ENCODE assay signal across 27 cellular contexts in genomic region chr5:133063965-133064364, GRCh38. TPM values are rescaled to one million over a fixed set of nuclear protein-coding genes. Genes with fewer than 3 reads are reported as not detected.
DNase-seq lines count a peak whose midpoint lies in the region; ATAC-seq, FAIRE-seq and TF ChIP-seq lines count a peak whose summit lies in the region.
"Had no signal": no experiment of that assay in that cellular context is flagged by ENCODE, and none has a peak within 500 bp of the region (broad histone marks: within the 10 kb centered on the region; RNA-seq: fewer than 3 reads in every experiment).

No MANE protein-coding gene starts in this region.

- POLR2A ChIA-PET in MCF 10A (lab: Yijun Ruan, JAX) = interaction anchor here (0.6 to 4.6 kb wide), 5 partner anchors 8 to 222 kb away, joined by 3 to 26 read pairs (median 3); partner anchors contain the start of gene HSPA4

- peak overlapping the region; percentile 28 for H3K27ac Mint-ChIP-seq in MCF 10A (ENCODE audit: low read depth, unreplicated experiment)
- H3K27ac Mint-ChIP-seq: activated naive CD8-positive, alpha-beta T cell treated with anti-CD3 and anti-CD28 coated beads, Interleukin-2, amount 10 ng/mL, durations not matched to agents 7 days and 5 days had no signal

- intact Hi-C loops in MCF 10A (cut with micrococcal nuclease) (no loop called here), breast epithelium (cut with DNase I; ENCODE audit: low total_unique reads) (no loop called here)

- H3K27me3 ChIP-seq in breast epithelium (no peaks in the 10 kb centered on the region), bronchial epithelial cell (ENCODE audit: control insufficient read depth, insufficient read depth, low read length) (no peaks in the 10 kb centered on the region)
- H3K27me3 ChIP-seq: left lung, neutrophil, testis, vagina had no signal

- no peaks in the 10 kb centered on the region for H3K9me3 Mint-ChIP-seq in MCF 10A (ENCODE audit: unreplicated experiment)
- H3K9me3 Mint-ChIP-seq: activated CD8-positive, alpha-beta T cell treated with anti-CD3 and anti-CD28 coated beads for 36 hours; CD8-positive, alpha-beta memory T cell; immature natural killer cell; T-helper 2 cell treated with Interferon-gamma antibody and Interleukin-4, amounts not matched to agents 5 μg/mL and 100 μg/mL, for 36 hours had no signal

- peaks cover 21% of the 10 kb centered on the region for H3K4me1 Mint-ChIP-seq in MCF 10A (ENCODE audit: insufficient read depth, unreplicated experiment)

- CTCF ChIA-PET in MCF 10A (lab: Yijun Ruan, JAX) = interaction anchor here (0.6 to 1.1 kb wide), 3 partner anchors 8 to 954 kb away, joined by 3 read pairs; no protein-coding TSS in a partner anchor

- peaks cover 42% of the 10 kb centered on the region for H3K36me3 Mint-ChIP-seq in MCF 10A (ENCODE audit: insufficient read depth, unreplicated experiment)

- H3K27ac ChIP-seq in breast epithelium = no peak overlapping the region
- H3K27ac ChIP-seq: left lung, neutrophil, vagina had no signal

- no peaks in the 10 kb centered on the region for H3K9me3 ChIP-seq in breast epithelium
- H3K9me3 ChIP-seq: left lung, neutrophil, testis, vagina had no signal

- no peak for ATAC-seq in HG03039 (IDR thresholded peaks at IDR 0.05; ENCODE audit: unreplicated experiment)
- ATAC-seq: activated CD8-positive, alpha-beta T cell treated with anti-CD3 and anti-CD28 coated beads for 36 hours; left lung; stimulated activated naive CD8-positive, alpha-beta T cell treated with anti-CD3 and anti-CD28 coated beads, Interleukin-15, Interleukin-2, amounts not matched to agents 100 U/mL and 50 U/mL, for 24 hours had no signal

- no peak for FAIRE-seq in bronchial epithelial cell (lab: Jason Lieb, UNC)

- BruUV-seq in MCF 10A (replicated peaks; lab: Mats Ljungman, UMichigan) = no TSS peak

- no peaks in the 10 kb centered on the region for H3K27me3 Mint-ChIP-seq in MCF 10A (ENCODE audit: insufficient read depth, unreplicated experiment)
- H3K27me3 Mint-ChIP-seq: activated CD8-positive, alpha-beta T cell treated with anti-CD3 and anti-CD28 coated beads for 36 hours; activated naive CD8-positive, alpha-beta T cell treated with anti-CD3 and anti-CD28 coated beads, Interleukin-2, amount 10 ng/mL, durations not matched to agents 7 days and 5 days; CD8-positive, alpha-beta memory T cell had no signal

- DNase-seq in MCF 10A (ENCODE audit: unreplicated experiment) (peak; percentile 40), breast epithelium (ENCODE audit: low spot score in 2 of 2) (no peak), bronchial epithelial cell (ENCODE audit: low read depth) (peak; percentile 52), kidney tubule cell (ENCODE audit: low spot score) (peak; percentile 65), NCI-H526 (lab: John Stamatoyannopoulos, UW) (no peak), NCI-H1417 treated with DMSO at 0.1 percent for 48 hours (lab: John Stamatoyannopoulos, UW) (no peak), iPS-NIHi11 (ENCODE audit: low spot score) (no peak)
- DNase-seq: activated CD8-positive, alpha-beta T cell treated with anti-CD3 and anti-CD28 coated beads for 36 hours; activated effector memory CD4-positive, alpha-beta T cell treated with Interleukin-2 at 50 U/mL for 16 hours; activated naive CD8-positive, alpha-beta T cell treated with anti-CD3 and anti-CD28 coated beads, Interleukin-2, amount 10 ng/mL, durations not matched to agents 7 days and 5 days; CD8-positive, alpha-beta memory T cell; DMS153; foreskin melanocyte; GOT3; hippocampal formation; immature natural killer cell; left lung; mesendoderm; NCI-H1092; NCI-H1930; NCI-H524 treated with DMSO at 0.1 percent for 48 hours; stimulated activated naive CD8-positive, alpha-beta T cell treated with anti-CD3 and anti-CD28 coated beads, Interleukin-15, Interleukin-2, amounts not matched to agents 100 U/mL and 50 U/mL, for 24 hours; testis had no signal

- H3K4me3 Mint-ChIP-seq in MCF 10A (ENCODE audit: unreplicated experiment) = no peak overlapping the region
- H3K4me3 Mint-ChIP-seq: activated CD8-positive, alpha-beta T cell treated with anti-CD3 and anti-CD28 coated beads for 36 hours; activated naive CD8-positive, alpha-beta T cell treated with anti-CD3 and anti-CD28 coated beads, Interleukin-2, amount 10 ng/mL, durations not matched to agents 7 days and 5 days; CD8-positive, alpha-beta memory T cell; immature natural killer cell; T-helper 2 cell treated with Interferon-gamma antibody and Interleukin-4, amounts not matched to agents 5 μg/mL and 100 μg/mL, for 36 hours had no signal

- H3K36me3 ChIP-seq in breast epithelium = no peaks in the 10 kb centered on the region
- H3K36me3 ChIP-seq in bronchial epithelial cell (ENCODE audit: control insufficient read depth, insufficient read depth, low read length) = peaks cover 3% of the 10 kb centered on the region

- H3K4me1 ChIP-seq in breast epithelium = no peaks in the 10 kb centered on the region

- TF ChIP-seq CTCF in MCF 10A (IDR thresholded peaks at IDR 0.05; ENCODE audit: unreplicated experiment) (no peak), breast epithelium (IDR thresholded peaks at IDR 0.05) (no peak), bronchial epithelial cell (IDR thresholded peaks at IDR 0.05; ENCODE audit: insufficient read depth, low read length, severe bottlenecking) (no peak)

- no peak overlapping the region for H3K4me3 ChIP-seq in breast epithelium
- no peak overlapping the region for H3K4me3 ChIP-seq in bronchial epithelial cell (ENCODE audit: low read depth, low read length)
- H3K4me3 ChIP-seq: left lung, testis, vagina had no signal

- TF ChIP-seq POLR2A in breast epithelium (IDR thresholded peaks at IDR 0.05) = no peak

RNA-seq across cellular contexts. Expression of gene HSPA4, which starts 12.2 kb away (rescaled TPM):
- total RNA-seq in MCF 10A (2022) (173 and 218 TPM in 2 replicates), breast epithelium (10 to 100 TPM; 45.6 to 67.2 (median 55.4) TPM), bronchial epithelial cell (122 and 142 TPM in 2 replicates)

RNA-seq across cellular contexts. Expression of gene ZCCHC10, which starts 37.6 kb away (rescaled TPM):
- total RNA-seq in MCF 10A (2022) (35.0 and 37.7 TPM in 2 replicates), breast epithelium (10 to 100 TPM; 13.6 to 30.4 (median 21.6) TPM), bronchial epithelial cell (8.2 and 17.2 TPM in 2 replicates)

Comparison
In these comparisons a context has a peak if more than half of its experiments do, and no peak if none do; other contexts are left out.
1. DNase-seq: peak in MCF 10A (single experiment), bronchial epithelial cell (single experiment) and kidney tubule cell (single experiment); none in breast epithelium (0 of 2), NCI-H526 (0 of 2), NCI-H1417 treated with DMSO at 0.1 percent for 48 hours (single experiment) and iPS-NIHi11 (single experiment).